In genomic region chr2:192628017-192628416, GRCh38 we compare ENCODE assay signal across 11 cellular contexts.
"Had no signal": no experiment of that assay in that cellular context is flagged by ENCODE, and none has a peak within 500 bp of the region (broad histone marks: within the 10 kb centered on the region; RNA-seq: fewer than 3 reads in every experiment).

No MANE protein-coding gene starts in this region.

- FAIRE-seq: H1, H54 had no signal

- H3K9ac ChIP-seq: GM23248 had no signal

- H3K36me3 ChIP-seq: HAP-1 had no signal

- H3K4me3 ChIP-seq: GM23248, GM23338, HAP-1 had no signal

- H3K27ac ChIP-seq: GM23248 had no signal

- DNase-seq: GM23248, GOT3, H7, H9, HCEC 1CT, HFFc6 had no signal

- H3K9me3 ChIP-seq: HAP-1 had no signal

- H3K4me2 ChIP-seq: GM23338 had no signal

- H3K4me1 ChIP-seq: HAP-1 had no signal

- ATAC-seq: GM23338, HCT116 had no signal

- H2AFZ ChIP-seq: GM23248, GM23338 had no signal
